ENCODE assay signal across 22 cellular contexts in the genomic region with DNA sequence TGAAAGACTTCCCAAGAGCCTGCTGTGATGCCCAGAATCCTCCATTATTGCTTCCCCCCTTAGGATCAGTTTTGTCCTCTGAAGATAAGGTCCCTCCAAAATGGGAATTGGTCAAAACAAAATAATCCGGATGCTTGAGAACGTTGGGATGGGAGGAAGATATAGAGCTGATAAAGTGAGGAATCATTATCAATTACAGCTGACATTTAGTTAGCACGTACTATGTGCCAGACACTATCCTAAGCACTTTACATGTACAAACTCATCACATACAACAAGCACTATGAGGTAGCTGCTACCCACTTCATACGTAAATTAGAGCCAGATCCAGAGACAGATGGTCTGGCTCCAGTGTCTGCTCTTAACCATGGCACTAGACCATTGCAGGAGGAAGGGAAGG.
"Had no signal": no experiment of that assay in that cellular context is flagged by ENCODE, and none has a peak within 500 bp of the region (broad histone marks: within the 10 kb centered on the region; RNA-seq: fewer than 3 reads in every experiment).

No MANE protein-coding gene starts in this region.

- H3K36me3 Mint-ChIP-seq: naive B cell; natural killer cell; stimulated activated memory B cell treated with anti-CD40 and anti-IgM and Interleukin-4, amounts not matched to agents 10 μg/mL and 1 μg/mL and 100 μg/mL, for 72 hours; type B pancreatic cell had no signal

- H3K4me3 Mint-ChIP-seq: naive B cell; natural killer cell; nephron progenitor cell; stimulated activated memory B cell treated with anti-CD40 and anti-IgM and Interleukin-4, amounts not matched to agents 10 μg/mL and 1 μg/mL and 100 μg/mL, for 72 hours; stimulated activated naive CD8-positive, alpha-beta T cell treated with anti-CD3 and anti-CD28 coated beads, Interleukin-15, amount 100 ng/mL, for 72 hours; type B pancreatic cell had no signal

- H3K9me3 Mint-ChIP-seq: naive B cell; natural killer cell; nephron progenitor cell; stimulated activated memory B cell treated with anti-CD40 and anti-IgM and Interleukin-4, amounts not matched to agents 10 μg/mL and 1 μg/mL and 100 μg/mL, for 72 hours; stimulated activated naive CD8-positive, alpha-beta T cell treated with anti-CD3 and anti-CD28 coated beads, Interleukin-15, amount 100 ng/mL, for 72 hours; type B pancreatic cell had no signal

- DNase-seq: hippocampal formation; left colon; left lung; lower lobe of right lung; mammary epithelial cell; mesenchymal stem cell; naive B cell; natural killer cell; nephron progenitor cell; ovary; psoas muscle; right lobe of liver; stimulated activated CD4-positive, alpha-beta T cell treated with anti-CD3 and anti-CD28 coated beads, Interleukin-1b, Interleukin-23, amount 100 ng/mL, for 48 hours; stimulated activated CD4-positive, alpha-beta T cell treated with anti-CD3 and anti-CD28 coated beads, Interleukin-2, amount 100 ng/mL, for 48 hours; stimulated activated CD4-positive, alpha-beta T cell treated with anti-CD3 and anti-CD28 coated beads, Interleukin-4, amount 100 ng/mL, for 4 hours; stimulated activated CD8-positive, alpha-beta memory T cell treated with anti-CD3 and anti-CD28 coated beads, Interleukin-4, amount 100 ng/mL, for 48 hours; stimulated activated naive CD4-positive, alpha-beta T cell treated with Interleukin-2 at 50 U/mL for 16 hours; stimulated activated naive CD8-positive, alpha-beta T cell treated with anti-CD3 and anti-CD28 coated beads, Interleukin-15, amount 100 ng/mL, for 72 hours; substantia nigra; uterus had no signal

- H3K27ac Mint-ChIP-seq: naive B cell; natural killer cell; nephron progenitor cell; stimulated activated memory B cell treated with anti-CD40 and anti-IgM and Interleukin-4, amounts not matched to agents 10 μg/mL and 1 μg/mL and 100 μg/mL, for 72 hours; stimulated activated naive CD8-positive, alpha-beta T cell treated with anti-CD3 and anti-CD28 coated beads, Interleukin-15, amount 100 ng/mL, for 72 hours; type B pancreatic cell had no signal
